ENCODE assay signal across 1 cellular context in the genomic region with DNA sequence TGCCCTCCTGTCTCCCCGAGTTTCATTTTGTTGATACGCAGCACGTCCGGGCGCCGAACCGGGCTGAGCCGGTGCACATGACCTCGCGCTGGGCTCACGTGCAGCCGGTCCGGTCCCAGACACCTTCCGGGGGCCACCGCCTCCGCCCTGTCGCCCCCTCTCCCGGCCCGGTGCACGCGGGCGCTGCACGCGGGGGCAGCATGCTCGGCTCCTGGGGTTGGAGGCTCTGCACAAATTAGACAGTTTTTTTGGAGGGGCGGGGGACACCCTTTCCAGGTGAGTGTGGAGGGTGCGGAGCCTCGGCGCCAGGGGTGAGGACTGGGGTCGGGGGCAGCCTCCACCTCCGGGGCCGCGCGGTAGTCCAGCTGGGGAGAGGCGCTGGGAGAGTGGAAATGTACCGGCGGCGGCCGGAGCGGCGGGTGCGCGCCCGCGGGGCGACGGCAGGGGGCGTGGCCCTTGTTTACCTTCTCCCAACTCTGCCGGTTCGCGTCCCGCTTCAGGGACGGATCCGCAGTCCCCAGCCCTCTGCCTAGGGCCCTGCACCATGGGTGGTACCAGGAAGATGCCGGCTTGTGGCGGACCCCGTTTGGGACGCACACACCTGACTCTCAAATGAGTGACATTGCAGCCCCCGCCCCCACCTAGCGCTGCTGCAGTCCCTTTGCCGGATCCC.
TF ChIP-seq lines count a peak whose summit lies in the region.

No MANE protein-coding gene starts in this region.

TF ChIP-seq in HepG2, 621 proteins besides CTCF, POLR2A, EP300 and RAD21 (continued from another document and continues in another):
- no peak for TF ChIP-seq ZNF557 (CRISPR knock-in tag; IDR thresholded peaks at IDR 0.05)
- TF ChIP-seq ZNF274 (CRISPR knock-in tag; IDR thresholded peaks at IDR 0.05), result no peak; the same call in 1 of the 2 replicates
- no peak for TF ChIP-seq PAWR (CRISPR knock-in tag; IDR thresholded peaks at IDR 0.05; ENCODE audit: borderline replicate concordance)
- no peak for TF ChIP-seq FIP1L1 (IDR thresholded peaks at IDR 0.05; ENCODE audit: borderline replicate concordance, insufficient read depth, low read depth, low read length)
- TF ChIP-seq, protein P1, sequence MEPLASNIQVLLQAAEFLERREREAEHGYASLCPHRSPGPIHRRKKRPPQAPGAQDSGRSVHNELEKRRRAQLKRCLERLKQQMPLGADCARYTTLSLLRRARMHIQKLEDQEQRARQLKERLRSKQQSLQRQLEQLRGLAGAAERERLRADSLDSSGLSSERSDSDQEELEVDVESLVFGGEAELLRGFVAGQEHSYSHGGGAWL (CRISPR knock-in tag; IDR thresholded peaks at IDR 0.05), result no peak; the same call in 1 of the 2 replicates
- TF ChIP-seq, protein P2, sequence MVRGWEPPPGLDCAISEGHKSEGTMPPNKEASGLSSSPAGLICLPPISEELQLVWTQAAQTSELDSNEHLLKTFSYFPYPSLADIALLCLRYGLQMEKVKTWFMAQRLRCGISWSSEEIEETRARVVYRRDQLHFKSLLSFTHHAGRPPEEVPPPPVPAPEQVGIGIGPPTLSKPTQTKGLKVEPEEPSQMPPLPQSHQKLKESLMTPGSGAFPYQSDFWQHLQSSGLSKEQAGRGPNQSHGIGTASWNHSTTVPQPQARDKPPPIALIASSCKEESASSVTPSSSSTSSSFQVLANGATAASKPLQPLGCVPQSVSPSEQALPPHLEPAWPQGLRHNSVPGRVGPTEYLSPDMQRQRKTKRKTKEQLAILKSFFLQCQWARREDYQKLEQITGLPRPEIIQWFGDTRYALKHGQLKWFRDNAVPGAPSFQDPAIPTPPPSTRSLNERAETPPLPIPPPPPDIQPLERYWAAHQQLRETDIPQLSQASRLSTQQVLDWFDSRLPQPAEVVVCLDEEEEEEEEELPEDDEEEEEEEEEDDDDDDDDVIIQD (CRISPR knock-in tag; IDR thresholded peaks at IDR 0.05; ENCODE audit: low read depth), result no peak
- TF ChIP-seq HDAC2 (CRISPR knock-in tag; IDR thresholded peaks at IDR 0.05), result peak; percentile 60
- TF ChIP-seq, protein P3, sequence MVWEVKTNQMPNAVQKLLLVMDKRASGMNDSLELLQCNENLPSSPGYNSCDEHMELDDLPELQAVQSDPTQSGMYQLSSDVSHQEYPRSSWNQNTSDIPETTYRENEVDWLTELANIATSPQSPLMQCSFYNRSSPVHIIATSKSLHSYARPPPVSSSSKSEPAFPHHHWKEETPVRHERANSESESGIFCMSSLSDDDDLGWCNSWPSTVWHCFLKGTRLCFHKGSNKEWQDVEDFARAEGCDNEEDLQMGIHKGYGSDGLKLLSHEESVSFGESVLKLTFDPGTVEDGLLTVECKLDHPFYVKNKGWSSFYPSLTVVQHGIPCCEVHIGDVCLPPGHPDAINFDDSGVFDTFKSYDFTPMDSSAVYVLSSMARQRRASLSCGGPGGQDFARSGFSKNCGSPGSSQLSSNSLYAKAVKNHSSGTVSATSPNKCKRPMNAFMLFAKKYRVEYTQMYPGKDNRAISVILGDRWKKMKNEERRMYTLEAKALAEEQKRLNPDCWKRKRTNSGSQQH (CRISPR knock-in tag; IDR thresholded peaks at IDR 0.05; ENCODE audit: low read depth), result no peak
- TF ChIP-seq, protein P4, sequence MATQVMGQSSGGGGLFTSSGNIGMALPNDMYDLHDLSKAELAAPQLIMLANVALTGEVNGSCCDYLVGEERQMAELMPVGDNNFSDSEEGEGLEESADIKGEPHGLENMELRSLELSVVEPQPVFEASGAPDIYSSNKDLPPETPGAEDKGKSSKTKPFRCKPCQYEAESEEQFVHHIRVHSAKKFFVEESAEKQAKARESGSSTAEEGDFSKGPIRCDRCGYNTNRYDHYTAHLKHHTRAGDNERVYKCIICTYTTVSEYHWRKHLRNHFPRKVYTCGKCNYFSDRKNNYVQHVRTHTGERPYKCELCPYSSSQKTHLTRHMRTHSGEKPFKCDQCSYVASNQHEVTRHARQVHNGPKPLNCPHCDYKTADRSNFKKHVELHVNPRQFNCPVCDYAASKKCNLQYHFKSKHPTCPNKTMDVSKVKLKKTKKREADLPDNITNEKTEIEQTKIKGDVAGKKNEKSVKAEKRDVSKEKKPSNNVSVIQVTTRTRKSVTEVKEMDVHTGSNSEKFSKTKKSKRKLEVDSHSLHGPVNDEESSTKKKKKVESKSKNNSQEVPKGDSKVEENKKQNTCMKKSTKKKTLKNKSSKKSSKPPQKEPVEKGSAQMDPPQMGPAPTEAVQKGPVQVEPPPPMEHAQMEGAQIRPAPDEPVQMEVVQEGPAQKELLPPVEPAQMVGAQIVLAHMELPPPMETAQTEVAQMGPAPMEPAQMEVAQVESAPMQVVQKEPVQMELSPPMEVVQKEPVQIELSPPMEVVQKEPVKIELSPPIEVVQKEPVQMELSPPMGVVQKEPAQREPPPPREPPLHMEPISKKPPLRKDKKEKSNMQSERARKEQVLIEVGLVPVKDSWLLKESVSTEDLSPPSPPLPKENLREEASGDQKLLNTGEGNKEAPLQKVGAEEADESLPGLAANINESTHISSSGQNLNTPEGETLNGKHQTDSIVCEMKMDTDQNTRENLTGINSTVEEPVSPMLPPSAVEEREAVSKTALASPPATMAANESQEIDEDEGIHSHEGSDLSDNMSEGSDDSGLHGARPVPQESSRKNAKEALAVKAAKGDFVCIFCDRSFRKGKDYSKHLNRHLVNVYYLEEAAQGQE (IDR thresholded peaks at IDR 0.05; ENCODE audit: borderline replicate concordance in 1 of 2, low read depth in 1 of 2, low read length in 2 of 2), result no peak
- TF ChIP-seq MEIS2 (CRISPR knock-in tag; IDR thresholded peaks at IDR 0.05), result no peak
- TF ChIP-seq, protein P5, sequence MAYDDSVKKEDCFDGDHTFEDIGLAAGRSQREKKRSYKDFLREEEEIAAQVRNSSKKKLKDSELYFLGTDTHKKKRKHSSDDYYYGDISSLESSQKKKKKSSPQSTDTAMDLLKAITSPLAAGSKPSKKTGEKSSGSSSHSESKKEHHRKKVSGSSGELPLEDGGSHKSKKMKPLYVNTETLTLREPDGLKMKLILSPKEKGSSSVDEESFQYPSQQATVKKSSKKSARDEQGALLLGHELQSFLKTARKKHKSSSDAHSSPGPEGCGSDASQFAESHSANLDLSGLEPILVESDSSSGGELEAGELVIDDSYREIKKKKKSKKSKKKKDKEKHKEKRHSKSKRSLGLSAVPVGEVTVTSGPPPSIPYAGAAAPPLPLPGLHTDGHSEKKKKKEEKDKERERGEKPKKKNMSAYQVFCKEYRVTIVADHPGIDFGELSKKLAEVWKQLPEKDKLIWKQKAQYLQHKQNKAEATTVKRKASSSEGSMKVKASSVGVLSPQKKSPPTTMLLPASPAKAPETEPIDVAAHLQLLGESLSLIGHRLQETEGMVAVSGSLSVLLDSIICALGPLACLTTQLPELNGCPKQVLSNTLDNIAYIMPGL (CRISPR knock-in tag; IDR thresholded peaks at IDR 0.05; ENCODE audit: borderline replicate concordance in 1 of 2, low read depth in 1 of 2), result peak; percentile 30 to 76; a peak in 2 of 4 replicates
- peak; percentile 77; the same call in 1 of the 2 replicates for TF ChIP-seq ZNF879 (CRISPR knock-in tag; IDR thresholded peaks at IDR 0.05)
- TF ChIP-seq, protein P6, sequence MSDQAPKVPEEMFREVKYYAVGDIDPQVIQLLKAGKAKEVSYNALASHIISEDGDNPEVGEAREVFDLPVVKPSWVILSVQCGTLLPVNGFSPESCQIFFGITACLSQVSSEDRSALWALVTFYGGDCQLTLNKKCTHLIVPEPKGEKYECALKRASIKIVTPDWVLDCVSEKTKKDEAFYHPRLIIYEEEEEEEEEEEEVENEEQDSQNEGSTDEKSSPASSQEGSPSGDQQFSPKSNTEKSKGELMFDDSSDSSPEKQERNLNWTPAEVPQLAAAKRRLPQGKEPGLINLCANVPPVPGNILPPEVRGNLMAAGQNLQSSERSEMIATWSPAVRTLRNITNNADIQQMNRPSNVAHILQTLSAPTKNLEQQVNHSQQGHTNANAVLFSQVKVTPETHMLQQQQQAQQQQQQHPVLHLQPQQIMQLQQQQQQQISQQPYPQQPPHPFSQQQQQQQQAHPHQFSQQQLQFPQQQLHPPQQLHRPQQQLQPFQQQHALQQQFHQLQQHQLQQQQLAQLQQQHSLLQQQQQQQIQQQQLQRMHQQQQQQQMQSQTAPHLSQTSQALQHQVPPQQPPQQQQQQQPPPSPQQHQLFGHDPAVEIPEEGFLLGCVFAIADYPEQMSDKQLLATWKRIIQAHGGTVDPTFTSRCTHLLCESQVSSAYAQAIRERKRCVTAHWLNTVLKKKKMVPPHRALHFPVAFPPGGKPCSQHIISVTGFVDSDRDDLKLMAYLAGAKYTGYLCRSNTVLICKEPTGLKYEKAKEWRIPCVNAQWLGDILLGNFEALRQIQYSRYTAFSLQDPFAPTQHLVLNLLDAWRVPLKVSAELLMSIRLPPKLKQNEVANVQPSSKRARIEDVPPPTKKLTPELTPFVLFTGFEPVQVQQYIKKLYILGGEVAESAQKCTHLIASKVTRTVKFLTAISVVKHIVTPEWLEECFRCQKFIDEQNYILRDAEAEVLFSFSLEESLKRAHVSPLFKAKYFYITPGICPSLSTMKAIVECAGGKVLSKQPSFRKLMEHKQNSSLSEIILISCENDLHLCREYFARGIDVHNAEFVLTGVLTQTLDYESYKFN (CRISPR knock-in tag; conservative IDR thresholded peaks at IDR 0.05), result 0 out of 2 replicates have a peak, but pooled peaks have one; percentile 11
- TF ChIP-seq, protein P7, sequence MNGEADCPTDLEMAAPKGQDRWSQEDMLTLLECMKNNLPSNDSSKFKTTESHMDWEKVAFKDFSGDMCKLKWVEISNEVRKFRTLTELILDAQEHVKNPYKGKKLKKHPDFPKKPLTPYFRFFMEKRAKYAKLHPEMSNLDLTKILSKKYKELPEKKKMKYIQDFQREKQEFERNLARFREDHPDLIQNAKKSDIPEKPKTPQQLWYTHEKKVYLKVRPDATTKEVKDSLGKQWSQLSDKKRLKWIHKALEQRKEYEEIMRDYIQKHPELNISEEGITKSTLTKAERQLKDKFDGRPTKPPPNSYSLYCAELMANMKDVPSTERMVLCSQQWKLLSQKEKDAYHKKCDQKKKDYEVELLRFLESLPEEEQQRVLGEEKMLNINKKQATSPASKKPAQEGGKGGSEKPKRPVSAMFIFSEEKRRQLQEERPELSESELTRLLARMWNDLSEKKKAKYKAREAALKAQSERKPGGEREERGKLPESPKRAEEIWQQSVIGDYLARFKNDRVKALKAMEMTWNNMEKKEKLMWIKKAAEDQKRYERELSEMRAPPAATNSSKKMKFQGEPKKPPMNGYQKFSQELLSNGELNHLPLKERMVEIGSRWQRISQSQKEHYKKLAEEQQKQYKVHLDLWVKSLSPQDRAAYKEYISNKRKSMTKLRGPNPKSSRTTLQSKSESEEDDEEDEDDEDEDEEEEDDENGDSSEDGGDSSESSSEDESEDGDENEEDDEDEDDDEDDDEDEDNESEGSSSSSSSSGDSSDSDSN (CRISPR knock-in tag; IDR thresholded peaks at IDR 0.05), result peak; percentile 70
- TF ChIP-seq NFIB (CRISPR knock-in tag; IDR thresholded peaks at IDR 0.05; ENCODE audit: borderline replicate concordance), result no peak
- no peak for TF ChIP-seq ZIK1 (CRISPR knock-in tag; IDR thresholded peaks at IDR 0.05; ENCODE audit: borderline replicate concordance, low read depth)
- no peak; the same call in 1 of the 2 replicates for TF ChIP-seq TP53 (CRISPR knock-in tag; conservative IDR thresholded peaks at IDR 0.05)
- TF ChIP-seq, protein P8, sequence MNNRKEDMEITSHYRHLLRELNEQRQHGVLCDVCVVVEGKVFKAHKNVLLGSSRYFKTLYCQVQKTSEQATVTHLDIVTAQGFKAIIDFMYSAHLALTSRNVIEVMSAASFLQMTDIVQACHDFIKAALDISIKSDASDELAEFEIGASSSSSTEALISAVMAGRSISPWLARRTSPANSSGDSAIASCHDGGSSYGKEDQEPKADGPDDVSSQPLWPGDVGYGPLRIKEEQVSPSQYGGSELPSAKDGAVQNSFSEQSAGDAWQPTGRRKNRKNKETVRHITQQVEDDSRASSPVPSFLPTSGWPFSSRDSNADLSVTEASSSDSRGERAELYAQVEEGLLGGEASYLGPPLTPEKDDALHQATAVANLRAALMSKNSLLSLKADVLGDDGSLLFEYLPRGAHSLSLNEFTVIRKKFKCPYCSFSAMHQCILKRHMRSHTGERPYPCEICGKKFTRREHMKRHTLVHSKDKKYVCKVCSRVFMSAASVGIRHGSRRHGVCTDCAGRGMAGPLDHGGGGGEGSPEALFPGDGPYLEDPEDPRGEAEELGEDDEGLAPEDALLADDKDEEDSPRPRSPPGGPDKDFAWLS (CRISPR knock-in tag; IDR thresholded peaks at IDR 0.05; ENCODE audit: borderline replicate concordance), result no peak
- TF ChIP-seq KDM5B (CRISPR knock-in tag; IDR thresholded peaks at IDR 0.05; ENCODE audit: borderline replicate concordance), result peak; percentile 53; the same call in 1 of the 2 replicates
- TF ChIP-seq ZSCAN9 (CRISPR knock-in tag; IDR thresholded peaks at IDR 0.05; ENCODE audit: borderline replicate concordance), result no peak
- TF ChIP-seq SP140L (CRISPR knock-in tag; IDR thresholded peaks at IDR 0.05; ENCODE audit: borderline replicate concordance), result no peak
- no peak for TF ChIP-seq EZH2 (conservative IDR thresholded peaks at IDR 0.05; ENCODE audit: low read depth, low read length)
- peak; percentile 43; the same call in 1 of the 2 replicates for TF ChIP-seq KDM1A (CRISPR knock-in tag; IDR thresholded peaks at IDR 0.05)
- TF ChIP-seq REXO4 (CRISPR knock-in tag; IDR thresholded peaks at IDR 0.05; ENCODE audit: borderline replicate concordance), result no peak
- TF ChIP-seq ZMAT3 (CRISPR knock-in tag; conservative IDR thresholded peaks at IDR 0.05), result no peak; the same call in 1 of the 2 replicates
- TF ChIP-seq TEAD3 (CRISPR knock-in tag; optimal IDR thresholded peaks at IDR 0.05; ENCODE audit: borderline replicate concordance), result no peak
- peak; percentile 71; the same call in 1 of the 2 replicates for TF ChIP-seq KAT7 (CRISPR knock-in tag; IDR thresholded peaks at IDR 0.05; ENCODE audit: borderline replicate concordance)
- TF ChIP-seq, protein P9, sequence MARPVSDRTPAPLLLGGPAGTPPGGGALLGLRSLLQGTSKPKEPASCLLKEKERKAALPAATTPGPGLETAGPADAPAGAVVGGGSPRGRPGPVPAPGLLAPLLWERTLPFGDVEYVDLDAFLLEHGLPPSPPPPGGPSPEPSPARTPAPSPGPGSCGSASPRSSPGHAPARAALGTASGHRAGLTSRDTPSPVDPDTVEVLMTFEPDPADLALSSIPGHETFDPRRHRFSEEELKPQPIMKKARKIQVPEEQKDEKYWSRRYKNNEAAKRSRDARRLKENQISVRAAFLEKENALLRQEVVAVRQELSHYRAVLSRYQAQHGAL (CRISPR knock-in tag; IDR thresholded peaks at IDR 0.05; ENCODE audit: not compliant biosample characterization), result no peak
- peak; percentile 77 for TF ChIP-seq TBX2 (CRISPR knock-in tag; IDR thresholded peaks at IDR 0.05; ENCODE audit: borderline replicate concordance)
- TF ChIP-seq GZF1 (CRISPR knock-in tag; IDR thresholded peaks at IDR 0.05), result no peak
